1 cellular context compared by ENCODE assay signal in the genomic region with DNA sequence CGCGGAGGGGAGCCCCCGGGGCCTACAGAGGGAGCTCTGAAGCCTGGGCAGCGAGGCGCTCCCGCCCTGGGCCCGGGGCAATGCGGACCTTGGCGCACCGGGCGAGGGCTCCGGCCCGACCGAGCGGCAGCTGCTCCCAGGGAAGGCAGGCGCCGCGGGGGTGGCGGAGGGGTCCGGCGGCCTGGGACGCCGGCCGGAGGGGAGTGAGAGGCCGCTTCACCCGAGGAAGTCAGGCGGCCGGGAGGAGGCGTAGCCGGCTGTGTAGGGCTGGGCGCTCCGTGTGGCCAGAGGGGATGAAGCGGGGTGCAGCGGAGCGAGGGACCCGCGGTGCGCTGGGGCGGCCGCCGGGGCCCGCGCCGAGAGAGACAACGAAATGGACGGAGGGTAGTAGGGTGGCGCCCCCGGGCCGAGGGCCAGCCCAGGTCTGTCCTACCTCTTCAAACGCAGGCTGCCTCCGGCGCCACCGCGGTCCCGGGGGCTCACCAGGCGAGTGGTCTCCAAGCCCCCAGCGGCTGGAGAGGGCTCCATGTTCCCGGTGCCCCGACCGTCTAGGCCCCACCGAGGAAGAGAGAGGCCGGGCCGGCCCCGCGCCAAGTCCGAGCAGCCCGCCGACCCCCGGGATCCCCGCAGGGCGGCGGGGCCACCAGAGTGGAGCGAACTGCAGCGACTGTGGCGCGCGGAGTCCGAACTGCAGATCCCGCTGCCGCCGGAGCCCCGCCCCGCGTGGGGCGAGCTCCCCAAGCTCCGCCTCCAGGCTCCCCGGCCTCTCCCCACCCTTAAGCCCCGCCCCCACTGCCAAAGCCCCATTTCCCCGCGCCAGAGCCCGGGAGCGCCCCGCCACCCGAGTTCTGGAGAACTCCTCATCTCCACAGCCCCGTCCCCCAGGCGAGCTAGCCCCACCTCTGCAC.
TF ChIP-seq lines count a peak whose summit lies in the region.

A gene with protein sequence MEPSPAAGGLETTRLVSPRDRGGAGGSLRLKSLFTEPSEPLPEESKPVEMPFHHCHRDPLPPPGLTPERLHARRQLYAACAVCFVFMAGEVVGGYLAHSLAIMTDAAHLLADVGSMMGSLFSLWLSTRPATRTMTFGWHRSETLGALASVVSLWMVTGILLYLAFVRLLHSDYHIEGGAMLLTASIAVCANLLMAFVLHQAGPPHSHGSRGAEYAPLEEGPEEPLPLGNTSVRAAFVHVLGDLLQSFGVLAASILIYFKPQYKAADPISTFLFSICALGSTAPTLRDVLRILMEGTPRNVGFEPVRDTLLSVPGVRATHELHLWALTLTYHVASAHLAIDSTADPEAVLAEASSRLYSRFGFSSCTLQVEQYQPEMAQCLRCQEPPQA (minus strand): TSS at position 669 of the 908 bp plus-strand sequence. CDS start 141 bp downstream, at position 528.

TF ChIP-seq in HepG2, 621 proteins besides CTCF, POLR2A, EP300 and RAD21 (continued from another document and continues in another):
- TF ChIP-seq IRF1 (CRISPR knock-in tag; IDR thresholded peaks at IDR 0.05; ENCODE audit: low read depth) (no peak), HNF4A (CRISPR knock-in tag; IDR thresholded peaks at IDR 0.05) (no peak), PHF8 (CRISPR knock-in tag; IDR thresholded peaks at IDR 0.05) (no peak), MLXIP (CRISPR knock-in tag; IDR thresholded peaks at IDR 0.05; ENCODE audit: borderline replicate concordance) (no peak), KDM5B (CRISPR knock-in tag; IDR thresholded peaks at IDR 0.05; ENCODE audit: borderline replicate concordance) (no peak; the same call in 1 of the 2 replicates), AHR (CRISPR knock-in tag; IDR thresholded peaks at IDR 0.05) (no peak), ONECUT2 (CRISPR knock-in tag; IDR thresholded peaks at IDR 0.05) (no peak), ZNF549 (CRISPR knock-in tag; IDR thresholded peaks at IDR 0.05) (no peak), WIZ (CRISPR knock-in tag; IDR thresholded peaks at IDR 0.05) (no peak), HMGA1 (CRISPR knock-in tag; conservative IDR thresholded peaks at IDR 0.05) (no peak), TBX3 (IDR thresholded peaks at IDR 0.05; ENCODE audit: borderline replicate concordance) (no peak), ZNF530 (CRISPR knock-in tag; IDR thresholded peaks at IDR 0.05; ENCODE audit: low read depth) (no peak), SP140L (CRISPR knock-in tag; IDR thresholded peaks at IDR 0.05; ENCODE audit: borderline replicate concordance) (no peak), TARDBP (CRISPR knock-in tag; IDR thresholded peaks at IDR 0.05) (no peak), E2F5 (CRISPR knock-in tag; conservative IDR thresholded peaks at IDR 0.05) (no peak), ATF4 (CRISPR knock-in tag; IDR thresholded peaks at IDR 0.05) (no peak), LBX2 (CRISPR knock-in tag; IDR thresholded peaks at IDR 0.05; ENCODE audit: borderline replicate concordance) (no peak), ZFP90 (CRISPR knock-in tag; IDR thresholded peaks at IDR 0.05; ENCODE audit: borderline replicate concordance) (no peak), MTERF4 (CRISPR knock-in tag; IDR thresholded peaks at IDR 0.05) (no peak; the same call in 1 of the 2 replicates), FOXP1 (IDR thresholded peaks at IDR 0.05) (no peak), FOXP1 (CRISPR knock-in tag; IDR thresholded peaks at IDR 0.05) (no peak), ISL2 (CRISPR knock-in tag; IDR thresholded peaks at IDR 0.05) (peak; percentile 34; the same call in 1 of the 2 replicates), ZNF777 (CRISPR knock-in tag; IDR thresholded peaks at IDR 0.05) (peak; percentile 95), MEIS2 (CRISPR knock-in tag; IDR thresholded peaks at IDR 0.05) (no peak), SMAD3 (CRISPR knock-in tag; IDR thresholded peaks at IDR 0.05) (no peak), ARNT2 (CRISPR knock-in tag; IDR thresholded peaks at IDR 0.05; ENCODE audit: low read depth) (no peak), RBM39 (IDR thresholded peaks at IDR 0.05; ENCODE audit: low read depth, low read length, poor library complexity, severe bottlenecking) (no peak), HMG20B (CRISPR knock-in tag; conservative IDR thresholded peaks at IDR 0.05) (no peak), SIN3A (IDR thresholded peaks at IDR 0.05; ENCODE audit: borderline replicate concordance, low read depth, low read length) (no peak), MED8 (CRISPR knock-in tag; IDR thresholded peaks at IDR 0.05; ENCODE audit: insufficient replicate concordance) (no peak), KLF15 (CRISPR knock-in tag; IDR thresholded peaks at IDR 0.05; ENCODE audit: borderline replicate concordance) (no peak), ZNF747 (CRISPR knock-in tag; IDR thresholded peaks at IDR 0.05; ENCODE audit: borderline replicate concordance) (no peak), SNAPC2 (CRISPR knock-in tag; IDR thresholded peaks at IDR 0.05) (no peak), RBFOX2 (IDR thresholded peaks at IDR 0.05; ENCODE audit: low read depth, low read length) (peak; percentile 53; the same call in 1 of the 2 replicates), ZMAT3 (CRISPR knock-in tag; conservative IDR thresholded peaks at IDR 0.05) (no peak), FLYWCH1 (CRISPR knock-in tag; IDR thresholded peaks at IDR 0.05) (no peak), ARHGAP35 (CRISPR knock-in tag; IDR thresholded peaks at IDR 0.05; ENCODE audit: borderline replicate concordance) (no peak), CHD4 (IDR thresholded peaks at IDR 0.05; ENCODE audit: borderline replicate concordance, low read length) (no peak), MZF1 (CRISPR knock-in tag; IDR thresholded peaks at IDR 0.05; ENCODE audit: borderline replicate concordance) (no peak), ZNF17 (CRISPR knock-in tag; IDR thresholded peaks at IDR 0.05) (no peak)
- TF ChIP-seq, protein P1, sequence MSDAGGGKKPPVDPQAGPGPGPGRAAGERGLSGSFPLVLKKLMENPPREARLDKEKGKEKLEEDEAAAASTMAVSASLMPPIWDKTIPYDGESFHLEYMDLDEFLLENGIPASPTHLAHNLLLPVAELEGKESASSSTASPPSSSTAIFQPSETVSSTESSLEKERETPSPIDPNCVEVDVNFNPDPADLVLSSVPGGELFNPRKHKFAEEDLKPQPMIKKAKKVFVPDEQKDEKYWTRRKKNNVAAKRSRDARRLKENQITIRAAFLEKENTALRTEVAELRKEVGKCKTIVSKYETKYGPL (CRISPR knock-in tag; IDR thresholded peaks at IDR 0.05) = no peak
- TF ChIP-seq, protein P2, sequence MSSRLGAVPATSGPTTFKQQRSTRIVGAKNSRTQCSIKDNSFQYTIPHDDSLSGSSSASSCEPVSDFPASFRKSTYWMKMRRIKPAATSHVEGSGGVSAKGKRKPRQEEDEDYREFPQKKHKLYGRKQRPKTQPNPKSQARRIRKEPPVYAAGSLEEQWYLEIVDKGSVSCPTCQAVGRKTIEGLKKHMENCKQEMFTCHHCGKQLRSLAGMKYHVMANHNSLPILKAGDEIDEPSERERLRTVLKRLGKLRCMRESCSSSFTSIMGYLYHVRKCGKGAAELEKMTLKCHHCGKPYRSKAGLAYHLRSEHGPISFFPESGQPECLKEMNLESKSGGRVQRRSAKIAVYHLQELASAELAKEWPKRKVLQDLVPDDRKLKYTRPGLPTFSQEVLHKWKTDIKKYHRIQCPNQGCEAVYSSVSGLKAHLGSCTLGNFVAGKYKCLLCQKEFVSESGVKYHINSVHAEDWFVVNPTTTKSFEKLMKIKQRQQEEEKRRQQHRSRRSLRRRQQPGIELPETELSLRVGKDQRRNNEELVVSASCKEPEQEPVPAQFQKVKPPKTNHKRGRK (CRISPR knock-in tag; IDR thresholded peaks at IDR 0.05) = no peak
- TF ChIP-seq, protein P3, sequence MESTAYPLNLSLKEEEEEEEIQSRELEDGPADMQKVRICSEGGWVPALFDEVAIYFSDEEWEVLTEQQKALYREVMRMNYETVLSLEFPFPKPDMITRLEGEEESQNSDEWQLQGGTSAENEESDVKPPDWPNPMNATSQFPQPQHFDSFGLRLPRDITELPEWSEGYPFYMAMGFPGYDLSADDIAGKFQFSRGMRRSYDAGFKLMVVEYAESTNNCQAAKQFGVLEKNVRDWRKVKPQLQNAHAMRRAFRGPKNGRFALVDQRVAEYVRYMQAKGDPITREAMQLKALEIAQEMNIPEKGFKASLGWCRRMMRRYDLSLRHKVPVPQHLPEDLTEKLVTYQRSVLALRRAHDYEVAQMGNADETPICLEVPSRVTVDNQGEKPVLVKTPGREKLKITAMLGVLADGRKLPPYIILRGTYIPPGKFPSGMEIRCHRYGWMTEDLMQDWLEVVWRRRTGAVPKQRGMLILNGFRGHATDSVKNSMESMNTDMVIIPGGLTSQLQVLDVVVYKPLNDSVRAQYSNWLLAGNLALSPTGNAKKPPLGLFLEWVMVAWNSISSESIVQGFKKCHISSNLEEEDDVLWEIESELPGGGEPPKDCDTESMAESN (CRISPR knock-in tag; conservative IDR thresholded peaks at IDR 0.05) = no peak
- TF ChIP-seq, protein P4, sequence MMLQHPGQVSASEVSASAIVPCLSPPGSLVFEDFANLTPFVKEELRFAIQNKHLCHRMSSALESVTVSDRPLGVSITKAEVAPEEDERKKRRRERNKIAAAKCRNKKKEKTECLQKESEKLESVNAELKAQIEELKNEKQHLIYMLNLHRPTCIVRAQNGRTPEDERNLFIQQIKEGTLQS (CRISPR knock-in tag; IDR thresholded peaks at IDR 0.05) = 0 out of 2 replicates have a peak, but pooled peaks have one; percentile 9
- TF ChIP-seq, protein P5, sequence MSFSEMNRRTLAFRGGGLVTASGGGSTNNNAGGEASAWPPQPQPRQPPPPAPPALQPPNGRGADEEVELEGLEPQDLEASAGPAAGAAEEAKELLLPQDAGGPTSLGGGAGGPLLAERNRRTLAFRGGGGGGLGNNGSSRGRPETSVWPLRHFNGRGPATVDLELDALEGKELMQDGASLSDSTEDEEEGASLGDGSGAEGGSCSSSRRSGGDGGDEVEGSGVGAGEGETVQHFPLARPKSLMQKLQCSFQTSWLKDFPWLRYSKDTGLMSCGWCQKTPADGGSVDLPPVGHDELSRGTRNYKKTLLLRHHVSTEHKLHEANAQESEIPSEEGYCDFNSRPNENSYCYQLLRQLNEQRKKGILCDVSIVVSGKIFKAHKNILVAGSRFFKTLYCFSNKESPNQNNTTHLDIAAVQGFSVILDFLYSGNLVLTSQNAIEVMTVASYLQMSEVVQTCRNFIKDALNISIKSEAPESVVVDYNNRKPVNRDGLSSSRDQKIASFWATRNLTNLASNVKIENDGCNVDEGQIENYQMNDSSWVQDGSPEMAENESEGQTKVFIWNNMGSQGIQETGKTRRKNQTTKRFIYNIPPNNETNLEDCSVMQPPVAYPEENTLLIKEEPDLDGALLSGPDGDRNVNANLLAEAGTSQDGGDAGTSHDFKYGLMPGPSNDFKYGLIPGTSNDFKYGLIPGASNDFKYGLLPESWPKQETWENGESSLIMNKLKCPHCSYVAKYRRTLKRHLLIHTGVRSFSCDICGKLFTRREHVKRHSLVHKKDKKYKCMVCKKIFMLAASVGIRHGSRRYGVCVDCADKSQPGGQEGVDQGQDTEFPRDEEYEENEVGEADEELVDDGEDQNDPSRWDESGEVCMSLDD (CRISPR knock-in tag; IDR thresholded peaks at IDR 0.05; ENCODE audit: borderline replicate concordance) = no peak
